In the genomic region with DNA sequence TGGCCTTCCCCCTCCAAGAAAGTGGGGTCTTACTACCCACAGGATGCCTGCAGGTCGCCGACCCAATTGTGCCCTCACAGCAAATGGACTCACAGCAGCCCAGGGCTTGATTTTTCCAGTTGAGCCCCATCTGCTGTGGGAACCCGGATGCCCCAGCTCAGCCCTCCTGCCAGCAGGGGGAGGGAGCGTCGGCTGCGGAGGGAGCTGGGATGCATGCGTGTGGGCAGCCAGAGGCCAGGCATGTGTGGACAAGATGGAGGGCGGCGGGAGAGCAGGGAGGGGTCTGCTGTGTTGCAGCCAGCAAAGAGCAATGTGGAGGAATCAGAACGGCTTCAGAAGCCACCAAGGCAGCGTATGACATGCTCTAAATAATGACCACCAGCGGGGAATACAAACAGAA, we compare ENCODE assay signal across 1 cellular context.
TF ChIP-seq lines count a peak whose summit lies in the region.

No MANE protein-coding gene starts in this region.

TF ChIP-seq in HepG2, 621 proteins besides CTCF, POLR2A, EP300 and RAD21 (continued from another document):
- no peak for TF ChIP-seq JUN (CRISPR knock-in tag; IDR thresholded peaks at IDR 0.05)
- no peak for TF ChIP-seq ZSCAN30 (CRISPR knock-in tag; IDR thresholded peaks at IDR 0.05)
- TF ChIP-seq, protein P1, sequence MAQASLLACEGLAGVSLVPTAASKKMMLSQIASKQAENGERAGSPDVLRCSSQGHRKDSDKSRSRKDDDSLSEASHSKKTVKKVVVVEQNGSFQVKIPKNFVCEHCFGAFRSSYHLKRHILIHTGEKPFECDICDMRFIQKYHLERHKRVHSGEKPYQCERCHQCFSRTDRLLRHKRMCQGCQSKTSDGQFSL (CRISPR knock-in tag; IDR thresholded peaks at IDR 0.05), result no peak
- no peak for TF ChIP-seq ZNF607 (CRISPR knock-in tag; IDR thresholded peaks at IDR 0.05; ENCODE audit: borderline replicate concordance)
- TF ChIP-seq ZNF431 (CRISPR knock-in tag; IDR thresholded peaks at IDR 0.05; ENCODE audit: borderline replicate concordance, low read depth), result no peak
- no peak for TF ChIP-seq ZNF552 (CRISPR knock-in tag; IDR thresholded peaks at IDR 0.05; ENCODE audit: borderline replicate concordance)
- TF ChIP-seq, protein P2, sequence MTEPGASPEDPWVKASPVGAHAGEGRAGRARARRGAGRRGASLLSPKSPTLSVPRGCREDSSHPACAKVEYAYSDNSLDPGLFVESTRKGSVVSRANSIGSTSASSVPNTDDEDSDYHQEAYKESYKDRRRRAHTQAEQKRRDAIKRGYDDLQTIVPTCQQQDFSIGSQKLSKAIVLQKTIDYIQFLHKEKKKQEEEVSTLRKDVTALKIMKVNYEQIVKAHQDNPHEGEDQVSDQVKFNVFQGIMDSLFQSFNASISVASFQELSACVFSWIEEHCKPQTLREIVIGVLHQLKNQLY (CRISPR knock-in tag; IDR thresholded peaks at IDR 0.05), result no peak
- TF ChIP-seq STAG1 (CRISPR knock-in tag; IDR thresholded peaks at IDR 0.05), result peak; percentile 55
- TF ChIP-seq ZNF572 (CRISPR knock-in tag; IDR thresholded peaks at IDR 0.05), result 0 out of 2 replicates have a peak, but pooled peaks have one; percentile 41
- TF ChIP-seq GABPB1 (CRISPR knock-in tag; IDR thresholded peaks at IDR 0.05), result peak; percentile 43; the same call in 1 of the 2 replicates
- no peak for TF ChIP-seq ZNF143 (CRISPR knock-in tag; IDR thresholded peaks at IDR 0.05)
- peak; percentile 54; the same call in 1 of the 2 replicates for TF ChIP-seq MYC (CRISPR knock-in tag; IDR thresholded peaks at IDR 0.05; ENCODE audit: borderline replicate concordance)
- no peak for TF ChIP-seq SRSF4 (IDR thresholded peaks at IDR 0.05; ENCODE audit: low read depth, low read length, poor library complexity, severe bottlenecking)
- TF ChIP-seq ZNF788 (CRISPR knock-in tag; IDR thresholded peaks at IDR 0.05; ENCODE audit: borderline replicate concordance), result no peak
- no peak for TF ChIP-seq HDAC6 (IDR thresholded peaks at IDR 0.05; ENCODE audit: low read depth, low read length)
- TF ChIP-seq, protein P3, sequence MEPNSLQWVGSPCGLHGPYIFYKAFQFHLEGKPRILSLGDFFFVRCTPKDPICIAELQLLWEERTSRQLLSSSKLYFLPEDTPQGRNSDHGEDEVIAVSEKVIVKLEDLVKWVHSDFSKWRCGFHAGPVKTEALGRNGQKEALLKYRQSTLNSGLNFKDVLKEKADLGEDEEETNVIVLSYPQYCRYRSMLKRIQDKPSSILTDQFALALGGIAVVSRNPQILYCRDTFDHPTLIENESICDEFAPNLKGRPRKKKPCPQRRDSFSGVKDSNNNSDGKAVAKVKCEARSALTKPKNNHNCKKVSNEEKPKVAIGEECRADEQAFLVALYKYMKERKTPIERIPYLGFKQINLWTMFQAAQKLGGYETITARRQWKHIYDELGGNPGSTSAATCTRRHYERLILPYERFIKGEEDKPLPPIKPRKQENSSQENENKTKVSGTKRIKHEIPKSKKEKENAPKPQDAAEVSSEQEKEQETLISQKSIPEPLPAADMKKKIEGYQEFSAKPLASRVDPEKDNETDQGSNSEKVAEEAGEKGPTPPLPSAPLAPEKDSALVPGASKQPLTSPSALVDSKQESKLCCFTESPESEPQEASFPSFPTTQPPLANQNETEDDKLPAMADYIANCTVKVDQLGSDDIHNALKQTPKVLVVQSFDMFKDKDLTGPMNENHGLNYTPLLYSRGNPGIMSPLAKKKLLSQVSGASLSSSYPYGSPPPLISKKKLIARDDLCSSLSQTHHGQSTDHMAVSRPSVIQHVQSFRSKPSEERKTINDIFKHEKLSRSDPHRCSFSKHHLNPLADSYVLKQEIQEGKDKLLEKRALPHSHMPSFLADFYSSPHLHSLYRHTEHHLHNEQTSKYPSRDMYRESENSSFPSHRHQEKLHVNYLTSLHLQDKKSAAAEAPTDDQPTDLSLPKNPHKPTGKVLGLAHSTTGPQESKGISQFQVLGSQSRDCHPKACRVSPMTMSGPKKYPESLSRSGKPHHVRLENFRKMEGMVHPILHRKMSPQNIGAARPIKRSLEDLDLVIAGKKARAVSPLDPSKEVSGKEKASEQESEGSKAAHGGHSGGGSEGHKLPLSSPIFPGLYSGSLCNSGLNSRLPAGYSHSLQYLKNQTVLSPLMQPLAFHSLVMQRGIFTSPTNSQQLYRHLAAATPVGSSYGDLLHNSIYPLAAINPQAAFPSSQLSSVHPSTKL (CRISPR knock-in tag; IDR thresholded peaks at IDR 0.05), result 0 out of 2 replicates have a peak, but pooled peaks have one; percentile 16
- peak; percentile 49; the same call in 1 of the 2 replicates for TF ChIP-seq KDM2A (CRISPR knock-in tag; IDR thresholded peaks at IDR 0.05; ENCODE audit: borderline replicate concordance, low read depth)
- peak; percentile 51; the same call in 1 of the 2 replicates for TF ChIP-seq ELF3 (CRISPR knock-in tag; IDR thresholded peaks at IDR 0.05)
- TF ChIP-seq YEATS2 (CRISPR knock-in tag; IDR thresholded peaks at IDR 0.05; ENCODE audit: borderline replicate concordance), result 0 out of 2 replicates have a peak, but pooled peaks have one; percentile 25
- TF ChIP-seq ZMYM3 (CRISPR knock-in tag; IDR thresholded peaks at IDR 0.05), result 0 out of 2 replicates have a peak, but pooled peaks have one; percentile 31
